28 cellular contexts compared by ENCODE assay signal in genomic region chr10:131706952-131707351, GRCh38.
DNase-seq lines count a peak whose midpoint lies in the region; ATAC-seq, FAIRE-seq and TF ChIP-seq lines count a peak whose summit lies in the region.
"Had no signal": no experiment of that assay in that cellular context is flagged by ENCODE, and none has a peak within 500 bp of the region (broad histone marks: within the 10 kb centered on the region; RNA-seq: fewer than 3 reads in every experiment).

No MANE protein-coding gene starts in this region.

- no peaks in the 10 kb centered on the region for H3K36me3 Mint-ChIP-seq in activated CD4-positive, alpha-beta memory T cell treated with anti-CD3 and anti-CD28 coated beads for 36 hours
- H3K36me3 Mint-ChIP-seq: CD14-positive monocyte; CD8-positive, alpha-beta memory T cell had no signal

- no peak overlapping the region for H4K5ac ChIP-seq in H1 (ENCODE audit: insufficient read length, low read depth, low read length)

- TF ChIP-seq RAD21 in H1 (IDR thresholded peaks at IDR 0.05 in 1 of 2, conservative IDR thresholded peaks at IDR 0.05 in 1 of 2; ENCODE audit: low read depth in 2 of 2, low read length in 2 of 2), result no peak

- TF ChIP-seq POLR2A in H1 (IDR thresholded peaks at IDR 0.05; ENCODE audit: control extremely low read depth in 1 of 2, low read depth in 2 of 2, low read length in 2 of 2), result no peak

- no peak overlapping the region for H3K27ac Mint-ChIP-seq in activated CD4-positive, alpha-beta memory T cell treated with anti-CD3 and anti-CD28 coated beads for 36 hours
- H3K27ac Mint-ChIP-seq: CD14-positive monocyte; CD8-positive, alpha-beta memory T cell had no signal

- no peak overlapping the region for H2BK5ac ChIP-seq in H1 (ENCODE audit: low read depth, low read length)

- no peak overlapping the region for H2BK12ac ChIP-seq in H1 (ENCODE audit: low read depth, low read length)

- H3K79me2 ChIP-seq in H1 (ENCODE audit: control insufficient read depth in 1 of 2, insufficient read depth in 2 of 2, low read length in 2 of 2), result no peaks in the 10 kb centered on the region

- H3K36me3 ChIP-seq in right atrium auricular region (no peaks in the 10 kb centered on the region), H1 (ENCODE audit: control insufficient read depth in 2 of 4, insufficient read depth in 4 of 4, low read length in 3 of 4) (no peaks in the 10 kb centered on the region), upper lobe of right lung (no peaks in the 10 kb centered on the region)

- no peak for TF ChIP-seq CTCF in right atrium auricular region (IDR thresholded peaks at IDR 0.05)
- TF ChIP-seq CTCF in H1 (IDR thresholded peaks at IDR 0.05; ENCODE audit: control extremely low read depth in 1 of 3, insufficient read depth in 1 of 3, low read depth in 1 of 3, low read length in 3 of 3), result no peak
- no peak for TF ChIP-seq CTCF in upper lobe of right lung (IDR thresholded peaks at IDR 0.05)

- no peak overlapping the region for H3K4me3 ChIP-seq in right atrium auricular region
- no peak overlapping the region for H3K4me3 ChIP-seq in right cardiac atrium (ENCODE audit: low read length)
- no peak overlapping the region for H3K4me3 ChIP-seq in H1 (ENCODE audit: extremely low read depth in 1 of 4, insufficient read depth in 2 of 4, low read depth in 3 of 4, low read length in 4 of 4)
- H3K4me3 ChIP-seq in upper lobe of right lung, result no peak overlapping the region
- H3K4me3 ChIP-seq: A549, GM12878 had no signal

- H3K4me2 ChIP-seq in H1 (ENCODE audit: insufficient read depth in 1 of 2, low read depth in 2 of 2, low read length in 2 of 2), result no peak overlapping the region
- H3K4me2 ChIP-seq: A549 had no signal

- no peak for TF ChIP-seq EP300 in H1 (IDR thresholded peaks at IDR 0.05; ENCODE audit: borderline replicate concordance in 1 of 2, low read depth in 2 of 2, low read length in 2 of 2)

- 0 out of 2 replicates have a peak overlapping the region, but pooled peaks have one; percentile 31 for H4K8ac ChIP-seq in H1 (ENCODE audit: extremely low read depth, insufficient read depth, low read length)

- peaks cover 14% of the 10 kb centered on the region for H3K9me3 Mint-ChIP-seq in activated CD4-positive, alpha-beta memory T cell treated with anti-CD3 and anti-CD28 coated beads for 36 hours

- H2AK5ac ChIP-seq in H1 (ENCODE audit: low read depth, low read length), result no peak overlapping the region

- H3K23me2 ChIP-seq in H1 (ENCODE audit: low read depth, low read length), result peaks cover 6% of the 10 kb centered on the region; the same call in 1 of the 2 replicates

- POLR2A ChIA-PET in activated CD4-positive, alpha-beta memory T cell treated with anti-CD3 and anti-CD28 coated beads for 36 hours (lab: Charles Lee), result no interaction called here
- POLR2A ChIA-PET in H1 (lab: Charles Lee; ENCODE audit: partially characterized antibody), result no interaction called here

- CTCF ChIA-PET in activated CD4-positive, alpha-beta memory T cell treated with anti-CD3 and anti-CD28 coated beads for 36 hours (lab: Charles Lee), result no interaction called here
- CTCF ChIA-PET in H1 (lab: Charles Lee; ENCODE audit: partially characterized antibody), result interaction anchor here (0.7 kb wide), 1 partner anchor 133 kb away, joined by 3 read pairs; no protein-coding TSS in a partner anchor

- WGBS in right cardiac atrium, result 83% methylated on average over 4 of the region's 4 CpGs
- 86% methylated on average over 4 of the region's 4 CpGs; no CpG with 5 or more reads in 1 of the 2 experiments for WGBS in H1 (ENCODE audit: extremely low coverage in 1 of 2, insufficient coverage in 1 of 2, insufficient read length in 1 of 2, insufficient replicate concordance in 2 of 2, low coverage in 1 of 2, low lambda C conversion rate in 2 of 2, missing lambda C conversion rate in 1 of 2), 2 experiments

- no peak overlapping the region for H2BK120ac ChIP-seq in H1 (replicated peaks; ENCODE audit: low read depth, low read length)

- H3K79me1 ChIP-seq in H1 (ENCODE audit: low read depth, low read length), result no peaks in the 10 kb centered on the region

- no peak for ATAC-seq in right cardiac atrium
- ATAC-seq in upper lobe of right lung, result no peak
- no peak for ATAC-seq in HG02840 (IDR thresholded peaks at IDR 0.05; ENCODE audit: low FRiP score, unreplicated experiment)
- no peak for ATAC-seq in GM18868 (IDR thresholded peaks at IDR 0.05; ENCODE audit: unreplicated experiment)
- ATAC-seq: A549, GM12878, HCT116, Panc1 had no signal

- H2BK20ac ChIP-seq in H1 (ENCODE audit: low read length), result no peak overlapping the region

- H3K4me3 Mint-ChIP-seq in activated CD4-positive, alpha-beta memory T cell treated with anti-CD3 and anti-CD28 coated beads for 36 hours, result no peak overlapping the region
- H3K4me3 Mint-ChIP-seq: CD14-positive monocyte; CD8-positive, alpha-beta memory T cell had no signal

- H3K4me1 Mint-ChIP-seq in activated CD4-positive, alpha-beta memory T cell treated with anti-CD3 and anti-CD28 coated beads for 36 hours (ENCODE audit: low read depth), result no peaks in the 10 kb centered on the region
- H3K4me1 Mint-ChIP-seq: CD14-positive monocyte; CD8-positive, alpha-beta memory T cell had no signal

- H3K27ac ChIP-seq in right atrium auricular region (no peak overlapping the region), right cardiac atrium (ENCODE audit: low read length) (no peak overlapping the region), H1 (ENCODE audit: low read depth, low read length) (no peak overlapping the region), upper lobe of right lung (no peak overlapping the region)
- H3K27ac ChIP-seq: A549, HL-60, RWPE1 had no signal

- H3K27me3 ChIP-seq in right atrium auricular region (no peaks in the 10 kb centered on the region), right cardiac atrium (ENCODE audit: control insufficient read depth, insufficient read depth) (no peaks in the 10 kb centered on the region), H1 (replicated peaks in 1 of 4; ENCODE audit: control insufficient read depth in 3 of 4, extremely low read depth in 1 of 4, insufficient read depth in 3 of 4, low read length in 3 of 4) (no peaks in the 10 kb centered on the region), upper lobe of right lung (peaks cover 5% of the 10 kb centered on the region)

- no peak overlapping the region for H3K23ac ChIP-seq in H1 (ENCODE audit: insufficient read length)

- no peak overlapping the region for H3K14ac ChIP-seq in H1 (ENCODE audit: insufficient read length)

- intact Hi-C loops in right cardiac atrium (cut with DNase I) (no loop called here), upper lobe of right lung (cut with DNase I) (no loop called here)
- intact Hi-C loops in activated CD4-positive, alpha-beta memory T cell treated with anti-CD3 and anti-CD28 coated beads for 36 hours (cut with micrococcal nuclease), result no loop called here

- H3K4me1 ChIP-seq in right atrium auricular region (no peaks in the 10 kb centered on the region), right cardiac atrium (ENCODE audit: control insufficient read depth, insufficient read depth, low read length) (no peaks in the 10 kb centered on the region), H1 (replicated peaks in 1 of 4; ENCODE audit: control insufficient read depth in 3 of 4, insufficient read depth in 4 of 4, low read length in 3 of 4) (no peaks in the 10 kb centered on the region; a peak in 1 of 7 replicates), upper lobe of right lung (no peaks in the 10 kb centered on the region)
- H3K4me1 ChIP-seq: A549 had no signal

- no peak overlapping the region for H3K18ac ChIP-seq in H1 (ENCODE audit: extremely low read depth, low read length)

- no peak overlapping the region for H2BK15ac ChIP-seq in H1 (ENCODE audit: low read length)

- H2AFZ ChIP-seq in H1 (ENCODE audit: low read length), result no peak overlapping the region

- no peak overlapping the region for H3K56ac ChIP-seq in H1 (replicated peaks; ENCODE audit: insufficient read length, low read depth, low read length)

- peaks cover 0 to 15% of the 10 kb centered on the region in 2 donors for H3K9me3 ChIP-seq in right atrium auricular region
- peaks cover 7% of the 10 kb centered on the region for H3K9me3 ChIP-seq in right cardiac atrium (ENCODE audit: control insufficient read depth, low read length)
- H3K9me3 ChIP-seq in H1 (ENCODE audit: insufficient read depth in 2 of 2, low read depth in 1 of 2, low read length in 1 of 2), result peaks cover 7 to 8% of the 10 kb centered on the region in 2 experiments; a peak in 3 of 4 replicates
- peaks cover 5% of the 10 kb centered on the region for H3K9me3 ChIP-seq in upper lobe of right lung

- no peak overlapping the region for H3K4ac ChIP-seq in H1 (replicated peaks; ENCODE audit: insufficient read length, low read depth, low read length)

- H3K27me3 Mint-ChIP-seq in activated CD4-positive, alpha-beta memory T cell treated with anti-CD3 and anti-CD28 coated beads for 36 hours, result peaks cover 9% of the 10 kb centered on the region

- DNase-seq in right atrium auricular region (ENCODE audit: low spot score) (peak; percentile 43), right cardiac atrium (no peak), H1 (ENCODE audit: low read depth in 1 of 2, low spot score in 2 of 2) (no peak), upper lobe of right lung (peak; percentile 35)
- DNase-seq in activated CD4-positive, alpha-beta memory T cell treated with anti-CD3 and anti-CD28 coated beads for 36 hours, result peak; percentile 3
- DNase-seq: DMS 273 treated with DMSO at 0.1 percent for 48 hours, DMS79, EL, GDM1, NCI-H1048, NCI-H1417 treated with DMSO at 0.1 percent for 48 hours, NCI-H1694 treated with DMSO at 0.1 percent for 48 hours, NCI-H2081, NCI-H2171, NCI-H226, NCI-H510A, NCI-H69, SHP77 treated with DMSO at 0.1 percent for 48 hours had no signal

- FAIRE-seq in H1 (lab: Jason Lieb, UNC), result no peak
- FAIRE-seq: A549, GM12878 had no signal

- H4K20me1 ChIP-seq in H1 (replicated peaks in 1 of 2; ENCODE audit: control insufficient read depth in 1 of 2, insufficient read depth in 2 of 2, low read length in 2 of 2), result no peaks in the 10 kb centered on the region

- H4K91ac ChIP-seq in H1 (replicated peaks; ENCODE audit: insufficient read length, low read length), result no peak overlapping the region

- no peak overlapping the region for H3K9ac ChIP-seq in H1 (replicated peaks in 1 of 4; ENCODE audit: extremely low read depth in 1 of 4, low read depth in 3 of 4, low read length in 3 of 4)

TF ChIP-seq in H1, 55 proteins besides CTCF, POLR2A, EP300 and RAD21 (continues in another document):
- no peak for TF ChIP-seq GTF2F1 (IDR thresholded peaks at IDR 0.05; ENCODE audit: borderline replicate concordance, low read depth, low read length)
- TF ChIP-seq, protein P1, sequence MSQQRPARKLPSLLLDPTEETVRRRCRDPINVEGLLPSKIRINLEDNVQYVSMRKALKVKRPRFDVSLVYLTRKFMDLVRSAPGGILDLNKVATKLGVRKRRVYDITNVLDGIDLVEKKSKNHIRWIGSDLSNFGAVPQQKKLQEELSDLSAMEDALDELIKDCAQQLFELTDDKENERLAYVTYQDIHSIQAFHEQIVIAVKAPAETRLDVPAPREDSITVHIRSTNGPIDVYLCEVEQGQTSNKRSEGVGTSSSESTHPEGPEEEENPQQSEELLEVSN (IDR thresholded peaks at IDR 0.05), result no peak
- no peak for TF ChIP-seq CBX5 (IDR thresholded peaks at IDR 0.05; ENCODE audit: low read depth, low read length)
- TF ChIP-seq ASH2L (IDR thresholded peaks at IDR 0.05; ENCODE audit: low read length), result no peak
- no peak for TF ChIP-seq TAF1 (IDR thresholded peaks at IDR 0.05; ENCODE audit: low read depth, low read length)
- TF ChIP-seq SIRT6 (IDR thresholded peaks at IDR 0.05; ENCODE audit: low read length), result no peak

Comparison
In these comparisons a context has a peak if more than half of its experiments do, and no peak if none do; other contexts are left out.
1. DNase-seq: peak in right atrium auricular region (single experiment), activated CD4-positive, alpha-beta memory T cell treated with anti-CD3 and anti-CD28 coated beads for 36 hours (single experiment) and upper lobe of right lung (single experiment); none in right cardiac atrium (0 of 3) and H1 (0 of 2).